1 cellular context compared by ENCODE assay signal in the genomic region with DNA sequence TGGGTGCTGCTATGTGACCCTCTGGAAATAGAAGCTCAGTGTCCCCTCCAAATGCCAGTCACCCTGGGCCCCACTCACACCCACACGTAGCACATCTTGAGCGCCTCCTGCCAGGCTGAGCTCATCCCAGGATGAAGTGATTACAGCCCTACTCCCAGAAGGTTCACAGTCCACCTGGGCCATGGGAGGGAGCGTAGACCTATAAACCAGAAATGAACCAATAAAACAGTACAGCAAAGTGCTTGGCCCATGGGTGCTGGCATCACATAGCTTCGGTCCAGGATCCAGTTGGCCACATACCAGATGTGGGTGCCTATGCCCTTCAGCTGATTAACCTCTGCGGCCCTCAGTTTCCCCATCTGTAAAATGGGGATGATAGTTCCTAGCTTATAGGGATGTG.
TF ChIP-seq lines count a peak whose summit lies in the region.

No MANE protein-coding gene starts in this region.

TF ChIP-seq in H1, 55 proteins besides CTCF, POLR2A, EP300 and RAD21:
- TF ChIP-seq POLR2AphosphoS5 (IDR thresholded peaks at IDR 0.05; ENCODE audit: low read depth, low read length), result no peak
- TF ChIP-seq TBP (IDR thresholded peaks at IDR 0.05; ENCODE audit: low read depth, low read length), result no peak
- no peak for TF ChIP-seq RFX5 (IDR thresholded peaks at IDR 0.05; ENCODE audit: borderline replicate concordance, low read depth, low read length)
- peak; percentile 61; the same call in 1 of the 2 replicates for TF ChIP-seq KDM1A (IDR thresholded peaks at IDR 0.05; ENCODE audit: borderline replicate concordance, low read length)
- no peak for TF ChIP-seq CEBPB (IDR thresholded peaks at IDR 0.05; ENCODE audit: low read depth, low read length)
TF ChIP-seq in H1: peak in this region for 1.
